ENCODE assay signal across 8 cellular contexts in the genomic region with DNA sequence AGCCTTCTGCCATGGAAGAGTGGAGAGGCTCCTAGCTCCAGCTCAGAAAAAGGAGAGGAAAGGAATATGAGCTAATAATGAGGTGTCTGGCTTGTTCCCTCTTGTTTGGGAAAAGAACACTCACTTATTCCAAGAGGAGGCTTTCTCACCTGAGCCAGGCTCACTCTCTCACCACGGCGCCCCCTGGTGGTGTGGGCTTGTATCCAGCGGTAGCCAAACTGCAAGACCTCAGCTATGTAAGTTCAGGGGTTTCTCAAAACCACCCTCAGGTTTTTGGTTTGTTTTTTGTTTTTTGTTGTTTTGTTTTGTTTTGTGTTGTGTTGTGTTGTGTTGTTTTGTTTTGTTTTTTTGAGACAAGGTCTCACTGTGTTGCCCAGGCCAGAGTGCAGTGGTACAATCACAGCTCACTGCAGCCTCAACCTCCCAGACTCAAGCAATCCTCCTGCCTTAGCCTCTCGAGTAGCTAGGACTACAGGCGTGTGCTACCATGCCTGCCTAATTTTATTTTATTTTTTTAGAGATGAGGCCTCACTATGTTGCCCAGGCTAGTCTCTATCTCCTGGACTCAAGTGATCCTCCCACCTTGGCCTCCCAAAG.
DNase-seq lines count a peak whose midpoint lies in the region; ATAC-seq and TF ChIP-seq lines count a peak whose summit lies in the region.

No MANE protein-coding gene starts in this region.

- no peak for TF ChIP-seq CTCF in ovary (IDR thresholded peaks at IDR 0.05)
- peak in 1 of 2 donors; percentile 63 for TF ChIP-seq CTCF in suprapubic skin (IDR thresholded peaks at IDR 0.05)

- no peak overlapping the region for H3K4me3 ChIP-seq in SK-N-MC
- no peak overlapping the region for H3K4me3 ChIP-seq in right cardiac atrium (ENCODE audit: low read length)
- no peak overlapping the region for H3K4me3 ChIP-seq in ovary
- no peak overlapping the region for H3K4me3 ChIP-seq in suprapubic skin

- intact Hi-C loops in right cardiac atrium (cut with DNase I), result loop anchor here in 3 of 4 donors (10.0 kb wide), 1 partner anchor 311 kb away; no protein-coding TSS in a partner anchor
- intact Hi-C loops in ovary (cut with DNase I), result no loop called here

- H3K27ac ChIP-seq in SK-N-MC (no peak overlapping the region), right cardiac atrium (ENCODE audit: low read length) (no peak overlapping the region), ovary (no peak overlapping the region), suprapubic skin (no peak overlapping the region)

- TF ChIP-seq POLR2A in ovary (IDR thresholded peaks at IDR 0.05) (no peak), suprapubic skin (IDR thresholded peaks at IDR 0.05) (no peak)

- 31% methylated on average over 5 of the region's 5 CpGs for WGBS in right cardiac atrium
- WGBS in ovary, 3 donors, result 33 to 34% (median 33%) methylated on average over 5 of the region's 5 CpGs
- WGBS in suprapubic skin, result 32% methylated on average over 5 of the region's 5 CpGs

- no peak overlapping the region for H3K9ac ChIP-seq in SK-N-MC (ENCODE audit: insufficient read length)

- DNase-seq in ELF-1 (ENCODE audit: low read depth, low spot score) (peak; percentile 79), SK-N-MC (ENCODE audit: low read depth, low spot score) (peak; percentile 14), right cardiac atrium (peak; percentile 42 to 82 (median 70)), ovary (no peak), suprapubic skin (ENCODE audit: low spot score in 2 of 2) (no peak)
- peak; percentile 31 for DNase-seq in activated naive CD8-positive, alpha-beta T cell treated with anti-CD3 and anti-CD28 coated beads, Interleukin-2, amount 50 U/mL, for 16 hours (ENCODE audit: low read depth, low spot score)
- DNase-seq in stimulated activated CD4-positive, alpha-beta T cell treated with anti-CD3 and anti-CD28 coated beads, Interleukin-15, amount 100 ng/mL, for 1 hour (ENCODE audit: low read depth in 1 of 2, low spot score in 1 of 2), result peak; percentile 45 to 61

- H3K27me3 ChIP-seq in right cardiac atrium (ENCODE audit: control insufficient read depth, insufficient read depth), result no peaks in the 10 kb centered on the region
- no peaks in the 10 kb centered on the region for H3K27me3 ChIP-seq in ovary
- peaks cover 7% of the 10 kb centered on the region for H3K27me3 ChIP-seq in suprapubic skin

- H3K9me3 ChIP-seq in SK-N-MC (ENCODE audit: low read depth, low read length), result no peaks in the 10 kb centered on the region
- H3K9me3 ChIP-seq in right cardiac atrium (ENCODE audit: control insufficient read depth, low read length), result no peaks in the 10 kb centered on the region
- no peaks in the 10 kb centered on the region for H3K9me3 ChIP-seq in ovary
- no peaks in the 10 kb centered on the region for H3K9me3 ChIP-seq in suprapubic skin

- H3K36me3 ChIP-seq in SK-N-MC (ENCODE audit: insufficient read depth, low read length) (no peaks in the 10 kb centered on the region), ovary (no peaks in the 10 kb centered on the region), suprapubic skin (no peaks in the 10 kb centered on the region)

- TF ChIP-seq EP300 in Ishikawa (IDR thresholded peaks at IDR 0.05; ENCODE audit: borderline replicate concordance) (no peak), ovary (IDR thresholded peaks at IDR 0.05) (no peak), suprapubic skin (IDR thresholded peaks at IDR 0.05) (no peak)

- no peak for ATAC-seq in right cardiac atrium

- peak; percentile 70 for TF ChIP-seq RAD21 in Ishikawa (IDR thresholded peaks at IDR 0.05; ENCODE audit: low read depth)

- H3K4me1 ChIP-seq in right cardiac atrium (ENCODE audit: control insufficient read depth, insufficient read depth, low read length), result no peaks in the 10 kb centered on the region
- H3K4me1 ChIP-seq in ovary (ENCODE audit: insufficient read depth), result no peaks in the 10 kb centered on the region
- no peaks in the 10 kb centered on the region for H3K4me1 ChIP-seq in suprapubic skin

TF ChIP-seq in Ishikawa, 13 proteins besides CTCF, POLR2A, EP300 and RAD21:
- TF ChIP-seq TCF12 (IDR thresholded peaks at IDR 0.05; ENCODE audit: low read depth) (no peak), EGR1 (IDR thresholded peaks at IDR 0.05) (no peak), CREB1 (IDR thresholded peaks at IDR 0.05; ENCODE audit: low read depth) (no peak), TAF1 (IDR thresholded peaks at IDR 0.05; ENCODE audit: low read depth) (no peak), ZBTB7A (IDR thresholded peaks at IDR 0.05; ENCODE audit: low read depth) (no peak), TEAD4 (IDR thresholded peaks at IDR 0.05) (no peak), NFIC (IDR thresholded peaks at IDR 0.05) (no peak), YY1 (IDR thresholded peaks at IDR 0.05; ENCODE audit: low read depth) (no peak), FOXM1 (IDR thresholded peaks at IDR 0.05; ENCODE audit: borderline replicate concordance, low read depth) (no peak), CEBPB (IDR thresholded peaks at IDR 0.05) (no peak)
- TF ChIP-seq, protein P1, sequence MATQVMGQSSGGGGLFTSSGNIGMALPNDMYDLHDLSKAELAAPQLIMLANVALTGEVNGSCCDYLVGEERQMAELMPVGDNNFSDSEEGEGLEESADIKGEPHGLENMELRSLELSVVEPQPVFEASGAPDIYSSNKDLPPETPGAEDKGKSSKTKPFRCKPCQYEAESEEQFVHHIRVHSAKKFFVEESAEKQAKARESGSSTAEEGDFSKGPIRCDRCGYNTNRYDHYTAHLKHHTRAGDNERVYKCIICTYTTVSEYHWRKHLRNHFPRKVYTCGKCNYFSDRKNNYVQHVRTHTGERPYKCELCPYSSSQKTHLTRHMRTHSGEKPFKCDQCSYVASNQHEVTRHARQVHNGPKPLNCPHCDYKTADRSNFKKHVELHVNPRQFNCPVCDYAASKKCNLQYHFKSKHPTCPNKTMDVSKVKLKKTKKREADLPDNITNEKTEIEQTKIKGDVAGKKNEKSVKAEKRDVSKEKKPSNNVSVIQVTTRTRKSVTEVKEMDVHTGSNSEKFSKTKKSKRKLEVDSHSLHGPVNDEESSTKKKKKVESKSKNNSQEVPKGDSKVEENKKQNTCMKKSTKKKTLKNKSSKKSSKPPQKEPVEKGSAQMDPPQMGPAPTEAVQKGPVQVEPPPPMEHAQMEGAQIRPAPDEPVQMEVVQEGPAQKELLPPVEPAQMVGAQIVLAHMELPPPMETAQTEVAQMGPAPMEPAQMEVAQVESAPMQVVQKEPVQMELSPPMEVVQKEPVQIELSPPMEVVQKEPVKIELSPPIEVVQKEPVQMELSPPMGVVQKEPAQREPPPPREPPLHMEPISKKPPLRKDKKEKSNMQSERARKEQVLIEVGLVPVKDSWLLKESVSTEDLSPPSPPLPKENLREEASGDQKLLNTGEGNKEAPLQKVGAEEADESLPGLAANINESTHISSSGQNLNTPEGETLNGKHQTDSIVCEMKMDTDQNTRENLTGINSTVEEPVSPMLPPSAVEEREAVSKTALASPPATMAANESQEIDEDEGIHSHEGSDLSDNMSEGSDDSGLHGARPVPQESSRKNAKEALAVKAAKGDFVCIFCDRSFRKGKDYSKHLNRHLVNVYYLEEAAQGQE (IDR thresholded peaks at IDR 0.05; ENCODE audit: low read depth), result no peak
- TF ChIP-seq, protein P2, sequence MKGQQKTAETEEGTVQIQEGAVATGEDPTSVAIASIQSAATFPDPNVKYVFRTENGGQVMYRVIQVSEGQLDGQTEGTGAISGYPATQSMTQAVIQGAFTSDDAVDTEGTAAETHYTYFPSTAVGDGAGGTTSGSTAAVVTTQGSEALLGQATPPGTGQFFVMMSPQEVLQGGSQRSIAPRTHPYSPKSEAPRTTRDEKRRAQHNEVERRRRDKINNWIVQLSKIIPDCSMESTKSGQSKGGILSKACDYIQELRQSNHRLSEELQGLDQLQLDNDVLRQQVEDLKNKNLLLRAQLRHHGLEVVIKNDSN (IDR thresholded peaks at IDR 0.05), result no peak
- TF ChIP-seq, protein P3, sequence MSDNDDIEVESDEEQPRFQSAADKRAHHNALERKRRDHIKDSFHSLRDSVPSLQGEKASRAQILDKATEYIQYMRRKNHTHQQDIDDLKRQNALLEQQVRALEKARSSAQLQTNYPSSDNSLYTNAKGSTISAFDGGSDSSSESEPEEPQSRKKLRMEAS (IDR thresholded peaks at IDR 0.05), result no peak

Comparison
In these comparisons a context has a peak if more than half of its experiments do, and no peak if none do; other contexts are left out.
1. DNase-seq: peak in ELF-1 (single experiment), SK-N-MC (single experiment), activated naive CD8-positive, alpha-beta T cell treated with anti-CD3 and anti-CD28 coated beads, Interleukin-2, amount 50 U/mL, for 16 hours (single experiment), right cardiac atrium (3 of 3) and stimulated activated CD4-positive, alpha-beta T cell treated with anti-CD3 and anti-CD28 coated beads, Interleukin-15, amount 100 ng/mL, for 1 hour (2 of 2); none in ovary (0 of 5) and suprapubic skin (0 of 2).
2. intact Hi-C loops: an anchor here in right cardiac atrium (10.0 kb wide); none called in ovary.